In genomic region chr3:101779047-101779807, GRCh38 we compare ENCODE assay signal across 8 cellular contexts. TPM values are rescaled to one million over a fixed set of nuclear protein-coding genes. Genes with fewer than 3 reads are reported as not detected.
DNase-seq lines count a peak whose midpoint lies in the region; ATAC-seq and TF ChIP-seq lines count a peak whose summit lies in the region.

TSS of gene NXPE3 (plus strand) at chr3:101779211. CDS start at chr3:101785597, 6,386 bp downstream.

- no peaks in the 10 kb centered on the region for H3K27me3 ChIP-seq in left ventricle myocardium inferior (ENCODE audit: low read depth)
- H3K27me3 ChIP-seq in prostate gland (replicated peaks; ENCODE audit: insufficient read depth): no peaks in the 10 kb centered on the region

- DNase-seq in GM13976 (ENCODE audit: low spot score): peak; percentile 91
- peak; percentile 86 for DNase-seq in NCI-H1436 (lab: John Stamatoyannopoulos, UW)
- DNase-seq in T-helper 1 cell: peak; percentile 87 to 92 (median 91)
- DNase-seq in amniotic epithelial cell (ENCODE audit: low read depth): peak; percentile 58
- peak; percentile 95 for DNase-seq in left ventricle myocardium inferior
- DNase-seq in prostate gland (ENCODE audit: low spot score): peak; percentile 87
- DNase-seq in ureter (ENCODE audit: low spot score): peak; percentile 94

- in situ Hi-C loops in GM13976 (cut with MboI; ENCODE audit: low sequenced_read_pairs, unreplicated experiment): no loop called here

- no peak for TF ChIP-seq CTCF in GM13976 (IDR thresholded peaks at IDR 0.05; ENCODE audit: borderline replicate concordance, control extremely low read depth, extremely low read depth, insufficient read depth, missing control alignments)
- no peak for TF ChIP-seq CTCF in left ventricle myocardium inferior (IDR thresholded peaks at IDR 0.05; ENCODE audit: borderline replicate concordance)
- peak in 1 of 4 experiments; percentile 12 for TF ChIP-seq CTCF in prostate gland (IDR thresholded peaks at IDR 0.05)

- under 1% methylated on average over 66 of the region's 78 CpGs for WGBS in prostate gland

- H3K27ac ChIP-seq in left ventricle myocardium inferior (replicated peaks) (peak within 1 kb of the TSS; percentile 95), prostate gland (peak within 1 kb of the TSS; percentile 76 to 85)

- H3K36me3 ChIP-seq in left ventricle myocardium inferior (peaks cover 17% of the 10 kb centered on the region), prostate gland (no peaks in the 10 kb centered on the region)

- H3K4me3 ChIP-seq in left ventricle myocardium inferior: peak within 1 kb of the TSS; percentile 86
- H3K4me3 ChIP-seq in prostate gland: peak within 1 kb of the TSS; percentile 61 to 80

- H3K4me1 ChIP-seq in left ventricle myocardium inferior: peaks cover 40% of the 10 kb centered on the region
- no peaks in the 10 kb centered on the region for H3K4me1 ChIP-seq in prostate gland (replicated peaks)

- TF ChIP-seq POLR2A in prostate gland (IDR thresholded peaks at IDR 0.05): peak; percentile 50

- H3K9me3 ChIP-seq in left ventricle myocardium inferior (replicated peaks): no peaks in the 10 kb centered on the region
- no peaks in the 10 kb centered on the region for H3K9me3 ChIP-seq in prostate gland

- intact Hi-C loops in left ventricle myocardium inferior (cut with micrococcal nuclease): no loop called here
- intact Hi-C loops in prostate gland (cut with DNase I): loop anchor here (1.0 to 10.0 kb wide), 3 partner anchors 55 to 204 kb away; partner anchors contain the start of genes CEP97, PCNP and RPL24

- ATAC-seq in HG02840 (IDR thresholded peaks at IDR 0.05; ENCODE audit: low FRiP score, unreplicated experiment): peak; percentile 90

RNA-seq across cellular contexts. Expression of gene NXPE3, which starts in this region (rescaled TPM):
- 47.9 TPM for total RNA-seq in left ventricle myocardium inferior
- 10 to 100 TPM in 1 of 2 donors, 1 to 10 TPM in 1; 7.8 to 14.1 TPM for total RNA-seq in prostate gland
- total RNA-seq in ureter: 14.5 TPM

Comparison
In these comparisons a context has a peak if more than half of its experiments do, and no peak if none do; other contexts are left out.
1. Peak in every context shown above with its lines: DNase-seq, ATAC-seq, H3K4me3 ChIP-seq and H3K27ac ChIP-seq.